ENCODE assay signal across 11 cellular contexts in the genomic region with DNA sequence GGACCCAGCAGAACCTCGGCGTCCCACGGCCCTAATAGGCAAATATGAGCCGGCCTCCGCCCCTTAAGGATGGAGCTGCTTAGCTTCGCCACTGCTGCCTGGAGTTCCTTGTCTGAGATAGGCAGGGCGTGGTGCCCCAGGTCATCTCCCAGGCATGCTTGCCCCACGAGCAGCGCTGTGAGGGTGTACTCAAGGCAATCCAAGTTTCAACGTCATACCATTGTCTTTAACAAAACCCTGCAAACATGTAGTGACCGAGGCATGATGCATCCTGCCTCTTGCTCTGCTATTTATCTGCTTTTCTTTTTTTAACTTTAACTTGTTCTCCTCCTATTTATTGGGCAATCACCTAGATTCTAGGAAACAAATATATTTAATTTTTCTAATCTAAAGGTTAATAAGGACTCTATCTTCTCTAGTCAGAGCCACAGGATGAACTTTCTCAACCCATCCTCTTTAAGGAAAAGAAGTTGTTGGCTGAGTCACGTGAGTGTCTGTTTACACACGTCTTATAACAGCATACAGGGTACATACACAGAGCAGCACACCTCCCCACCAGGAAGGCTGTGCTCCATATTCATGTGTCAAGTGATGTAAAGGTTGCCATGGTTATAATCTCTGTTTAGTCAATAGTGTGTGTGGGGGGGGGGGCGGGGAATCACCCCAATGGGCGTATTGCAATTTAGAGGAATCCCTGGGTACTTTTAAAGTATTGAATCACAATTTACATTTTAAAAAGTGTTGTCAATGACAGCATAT. TPM values are rescaled to one million over a fixed set of nuclear protein-coding genes. Genes with fewer than 3 reads are reported as not detected.
DNase-seq lines count a peak whose midpoint lies in the region; ATAC-seq and TF ChIP-seq lines count a peak whose summit lies in the region.
"Had no signal": no experiment of that assay in that cellular context is flagged by ENCODE, and none has a peak within 500 bp of the region (broad histone marks: within the 10 kb centered on the region; RNA-seq: fewer than 3 reads in every experiment).

No MANE protein-coding gene starts in this region.

- H3K4me3 ChIP-seq in mucosa of rectum (ENCODE audit: low read length in 2 of 2): peak overlapping the region; percentile 58
- no peak overlapping the region for H3K4me3 ChIP-seq in CD8-positive, alpha-beta T cell (ENCODE audit: low read depth, low read length)
- H3K4me3 ChIP-seq: ascending aorta, HAP-1 had no signal

- intact Hi-C loops in activated CD4-positive, alpha-beta memory T cell treated with anti-CD3 and anti-CD28 coated beads for 36 hours (cut with micrococcal nuclease): no loop called here
- intact Hi-C loops in CD8-positive, alpha-beta T cell (cut with DNase I, micrococcal nuclease): no loop called here

- no peaks in the 10 kb centered on the region for H3K9me3 ChIP-seq in mucosa of rectum (ENCODE audit: control insufficient read depth in 2 of 2, low read length in 2 of 2)
- H3K9me3 ChIP-seq in CD8-positive, alpha-beta T cell (ENCODE audit: low read length): no peaks in the 10 kb centered on the region
- H3K9me3 ChIP-seq: ascending aorta, HAP-1 had no signal

- CTCF ChIA-PET in activated CD4-positive, alpha-beta memory T cell treated with anti-CD3 and anti-CD28 coated beads for 36 hours (lab: Charles Lee): no interaction called here
- CTCF ChIA-PET in CD8-positive, alpha-beta T cell (lab: Charles Lee): interaction anchor here (1.0 kb wide), 1 partner anchor 14 kb away, joined by 3 read pairs; no protein-coding TSS in a partner anchor

- H3K9ac ChIP-seq in mucosa of rectum (ENCODE audit: low read depth in 1 of 2, low read length in 2 of 2): peak overlapping the region in 1 of 2 donors; percentile 66

- peaks cover 13 to 33% of the 10 kb centered on the region in 2 donors for H3K4me1 ChIP-seq in mucosa of rectum (ENCODE audit: control insufficient read depth in 2 of 2, insufficient read depth in 2 of 2, low read length in 2 of 2)
- H3K4me1 ChIP-seq in CD8-positive, alpha-beta T cell (ENCODE audit: insufficient read depth, low read length): no peaks in the 10 kb centered on the region

- no peak overlapping the region for H3K27ac Mint-ChIP-seq in activated CD4-positive, alpha-beta memory T cell treated with anti-CD3 and anti-CD28 coated beads for 36 hours
- H3K27ac Mint-ChIP-seq in CD8-positive, alpha-beta T cell: no peak overlapping the region

- ATAC-seq in GM21381 (IDR thresholded peaks at IDR 0.05; ENCODE audit: unreplicated experiment): no peak
- ATAC-seq in CD8-positive, alpha-beta T cell: no peak

- no peak for TF ChIP-seq CTCF in CD8-positive, alpha-beta T cell (IDR thresholded peaks at IDR 0.05)

- DNase-seq in EH (ENCODE audit: low read depth) (peak; percentile 77), NCI-H526 treated with DMSO at 0.1 percent for 48 hours (lab: John Stamatoyannopoulos, UW) (peak; percentile 13), dermis blood vessel endothelial cell (peak; percentile 71)
- DNase-seq in stimulated activated naive CD4-positive, alpha-beta T cell treated with Interleukin-2 at 50 U/mL for 16 hours (lab: John Stamatoyannopoulos, UW): no peak
- DNase-seq in activated CD4-positive, alpha-beta memory T cell treated with anti-CD3 and anti-CD28 coated beads for 36 hours: no peak
- DNase-seq in CD8-positive, alpha-beta T cell: no peak

- peak overlapping the region; percentile 78 to 91 for H3K27ac ChIP-seq in mucosa of rectum (ENCODE audit: low read depth in 2 of 2, low read length in 2 of 2)
- no peak overlapping the region for H3K27ac ChIP-seq in CD8-positive, alpha-beta T cell (ENCODE audit: low read depth, low read length)
- H3K27ac ChIP-seq: VCaP had no signal

- no peaks in the 10 kb centered on the region for H3K36me3 ChIP-seq in mucosa of rectum (ENCODE audit: control insufficient read depth in 2 of 2, insufficient read depth in 2 of 2, low read length in 2 of 2)
- H3K36me3 ChIP-seq in CD8-positive, alpha-beta T cell (ENCODE audit: insufficient read depth, low read length): no peaks in the 10 kb centered on the region
- H3K36me3 ChIP-seq: ascending aorta, HAP-1 had no signal

- no peak overlapping the region for H3K4me3 Mint-ChIP-seq in activated CD4-positive, alpha-beta memory T cell treated with anti-CD3 and anti-CD28 coated beads for 36 hours
- H3K4me3 Mint-ChIP-seq in CD8-positive, alpha-beta T cell: no peak overlapping the region

- POLR2A ChIA-PET in activated CD4-positive, alpha-beta memory T cell treated with anti-CD3 and anti-CD28 coated beads for 36 hours (lab: Charles Lee): no interaction called here
- POLR2A ChIA-PET in CD8-positive, alpha-beta T cell (lab: Charles Lee): no interaction called here

- H3K36me3 Mint-ChIP-seq in activated CD4-positive, alpha-beta memory T cell treated with anti-CD3 and anti-CD28 coated beads for 36 hours: no peaks in the 10 kb centered on the region
- no peaks in the 10 kb centered on the region for H3K36me3 Mint-ChIP-seq in CD8-positive, alpha-beta T cell

- no peaks in the 10 kb centered on the region for H3K9me3 Mint-ChIP-seq in activated CD4-positive, alpha-beta memory T cell treated with anti-CD3 and anti-CD28 coated beads for 36 hours
- no peaks in the 10 kb centered on the region for H3K9me3 Mint-ChIP-seq in CD8-positive, alpha-beta T cell

- no peaks in the 10 kb centered on the region for H3K27me3 ChIP-seq in mucosa of rectum (ENCODE audit: control insufficient read depth in 2 of 2, insufficient read depth in 2 of 2, low read length in 2 of 2)
- peaks cover 3% of the 10 kb centered on the region for H3K27me3 ChIP-seq in CD8-positive, alpha-beta T cell (ENCODE audit: insufficient read depth, low read length)
- H3K27me3 ChIP-seq: ascending aorta had no signal

- H3K27me3 Mint-ChIP-seq in activated CD4-positive, alpha-beta memory T cell treated with anti-CD3 and anti-CD28 coated beads for 36 hours: peaks cover 16% of the 10 kb centered on the region
- H3K27me3 Mint-ChIP-seq in CD8-positive, alpha-beta T cell (ENCODE audit: low read depth): peaks cover 25% of the 10 kb centered on the region

- peaks cover 26% of the 10 kb centered on the region for H3K4me1 Mint-ChIP-seq in activated CD4-positive, alpha-beta memory T cell treated with anti-CD3 and anti-CD28 coated beads for 36 hours (ENCODE audit: low read depth)
- H3K4me1 Mint-ChIP-seq in CD8-positive, alpha-beta T cell (ENCODE audit: low read depth): no peaks in the 10 kb centered on the region

RNA-seq across cellular contexts. Expression of a gene that starts 27.3 kb away (rescaled TPM):
- 9.4 and 11.6 TPM in 2 replicates for total RNA-seq in dermis blood vessel endothelial cell
- total RNA-seq in activated CD4-positive, alpha-beta memory T cell treated with anti-CD3 and anti-CD28 coated beads for 36 hours: 1 to 10 TPM; 5.5 to 5.7 TPM
- total RNA-seq in CD8-positive, alpha-beta T cell: 1 to 10 TPM; 3.9 to 4.1 TPM

Comparison
In these comparisons a context has a peak if more than half of its experiments do, and no peak if none do; other contexts are left out.
1. DNase-seq: peak in EH (single experiment), NCI-H526 treated with DMSO at 0.1 percent for 48 hours (single experiment) and dermis blood vessel endothelial cell (single experiment); none in stimulated activated naive CD4-positive, alpha-beta T cell treated with Interleukin-2 at 50 U/mL for 16 hours (single experiment), activated CD4-positive, alpha-beta memory T cell treated with anti-CD3 and anti-CD28 coated beads for 36 hours (single experiment) and CD8-positive, alpha-beta T cell (0 of 7).